ENCODE assay signal across 22 cellular contexts in the genomic region with DNA sequence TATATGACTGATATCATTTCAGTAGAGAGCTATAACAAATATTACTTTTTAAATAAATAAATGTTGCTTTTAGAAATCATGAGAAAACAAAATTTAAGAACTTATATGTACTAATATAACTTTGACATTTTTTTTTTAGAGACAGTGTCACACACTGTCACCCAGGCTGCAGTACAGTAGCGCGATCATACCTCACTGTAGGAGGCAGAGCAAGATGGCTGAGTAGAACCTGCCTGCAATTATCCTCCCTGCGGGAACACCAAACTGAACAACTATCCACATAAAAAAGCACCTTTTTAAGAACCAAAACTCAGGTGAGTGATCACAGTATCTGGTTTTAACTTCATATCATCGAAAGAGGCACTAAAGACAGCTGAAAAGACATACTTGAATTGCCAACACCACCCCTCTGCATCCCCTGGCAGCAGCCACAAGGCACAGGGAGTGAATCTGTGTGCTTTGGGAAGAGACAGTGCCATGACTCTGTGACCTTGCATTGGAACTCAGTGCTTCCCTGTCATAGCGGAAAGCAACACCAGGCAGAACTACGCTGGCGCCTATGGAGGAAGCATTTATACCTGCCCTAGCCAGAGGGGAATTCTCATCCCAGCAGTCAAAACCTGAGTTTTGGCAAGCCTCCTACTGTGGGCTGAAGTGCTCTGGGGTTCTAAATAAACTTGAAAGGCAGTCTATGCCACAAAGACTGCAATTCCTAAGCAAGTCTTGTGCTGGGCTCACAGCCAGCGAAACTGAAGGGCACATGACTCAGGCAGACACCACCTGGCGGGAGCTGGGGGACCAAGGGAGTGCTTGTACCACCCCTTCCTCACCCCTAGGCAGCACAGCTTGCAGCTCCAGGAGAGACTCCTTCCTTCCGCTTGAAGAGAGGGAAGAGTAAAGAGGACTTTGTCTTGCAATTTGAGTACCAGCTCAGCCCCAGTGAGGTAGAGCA.
DNase-seq lines count a peak whose midpoint lies in the region; ATAC-seq, FAIRE-seq and TF ChIP-seq lines count a peak whose summit lies in the region.
"Had no signal": no experiment of that assay in that cellular context is flagged by ENCODE, and none has a peak within 500 bp of the region (broad histone marks: within the 10 kb centered on the region; RNA-seq: fewer than 3 reads in every experiment).

No MANE protein-coding gene starts in this region.

- no peak overlapping the region for H3K56ac ChIP-seq in H1 (replicated peaks; ENCODE audit: insufficient read length, low read depth, low read length)

- TF ChIP-seq POLR2A in H1 (IDR thresholded peaks at IDR 0.05; ENCODE audit: control extremely low read depth in 1 of 2, low read depth in 2 of 2, low read length in 2 of 2) (no peak), H54 (IDR thresholded peaks at IDR 0.05; ENCODE audit: low read depth, low read length) (no peak)

- intact Hi-C loops in Right ventricle myocardium inferior (cut with DNase I), result no loop called here

- TF ChIP-seq CTCF in right atrium auricular region (IDR thresholded peaks at IDR 0.05) (no peak), H1 (IDR thresholded peaks at IDR 0.05; ENCODE audit: control extremely low read depth in 1 of 3, insufficient read depth in 1 of 3, low read depth in 1 of 3, low read length in 3 of 3) (peak in 2 of 3 experiments; percentile 1 to 5; a peak in 2 of 4 replicates)

- H3K79me1 ChIP-seq in H1 (ENCODE audit: low read depth, low read length), result no peaks in the 10 kb centered on the region

- H2BK12ac ChIP-seq in H1 (ENCODE audit: low read depth, low read length), result no peak overlapping the region

- H3K14ac ChIP-seq in H1 (ENCODE audit: insufficient read length), result no peak overlapping the region

- no peak for TF ChIP-seq EP300 in H1 (IDR thresholded peaks at IDR 0.05; ENCODE audit: borderline replicate concordance in 1 of 2, low read depth in 2 of 2, low read length in 2 of 2)

- H3K18ac ChIP-seq in H1 (ENCODE audit: extremely low read depth, low read length), result no peak overlapping the region

- H4K8ac ChIP-seq in H1 (ENCODE audit: extremely low read depth, insufficient read depth, low read length), result peak overlapping the region; percentile 71; the same call in 1 of the 2 replicates

- H3K4me1 ChIP-seq in right atrium auricular region (no peaks in the 10 kb centered on the region), H1 (replicated peaks in 1 of 4; ENCODE audit: control insufficient read depth in 3 of 4, insufficient read depth in 4 of 4, low read length in 3 of 4) (peaks cover 0 to 8% (median 3%) of the 10 kb centered on the region in 4 experiments; a peak in 4 of 7 replicates)
- H3K4me1 ChIP-seq: SJCRH30 had no signal

- H3K79me2 ChIP-seq in H1 (ENCODE audit: control insufficient read depth in 1 of 2, insufficient read depth in 2 of 2, low read length in 2 of 2), result no peaks in the 10 kb centered on the region

- H2BK20ac ChIP-seq in H1 (ENCODE audit: low read length), result no peak overlapping the region

- no peak overlapping the region; a peak in 1 of 4 replicates for H3K4me2 ChIP-seq in H1 (ENCODE audit: insufficient read depth in 1 of 2, low read depth in 2 of 2, low read length in 2 of 2)

- H2BK5ac ChIP-seq in H1 (ENCODE audit: low read depth, low read length), result 0 out of 2 replicates have a peak overlapping the region, but pooled peaks have one; percentile 25

- peak overlapping the region; percentile 74 for H2AFZ ChIP-seq in H1 (ENCODE audit: low read length)

- FAIRE-seq in H1 (lab: Jason Lieb, UNC) (no peak), H54 (lab: Jason Lieb, UNC) (no peak)
- FAIRE-seq: islet of Langerhans had no signal

- H4K91ac ChIP-seq in H1 (replicated peaks; ENCODE audit: insufficient read length, low read length), result no peak overlapping the region

- ATAC-seq in Right ventricle myocardium inferior, result peak; percentile 31
- no peak for ATAC-seq in GM21528 (IDR thresholded peaks at IDR 0.05; ENCODE audit: low FRiP score, unreplicated experiment)
- ATAC-seq: sciatic nerve; stimulated activated effector memory CD8-positive, alpha-beta T cell treated with anti-CD3 and anti-CD28 coated beads, Interleukin-12 subunit alpha, Interleukin-12 subunit beta, amount 100 ng/mL, for 72 hours had no signal

- no peak overlapping the region for H3K4ac ChIP-seq in H1 (replicated peaks; ENCODE audit: insufficient read length, low read depth, low read length)

- no peak overlapping the region for H4K5ac ChIP-seq in H1 (ENCODE audit: insufficient read length, low read depth, low read length)

- 83% methylated on average over 10 of the region's 10 CpGs; no CpG with 5 or more reads in 1 of the 2 experiments for WGBS in H1 (ENCODE audit: extremely low coverage in 1 of 2, insufficient coverage in 1 of 2, insufficient read length in 1 of 2, insufficient replicate concordance in 2 of 2, low coverage in 1 of 2, low lambda C conversion rate in 2 of 2, missing lambda C conversion rate in 1 of 2), 2 experiments

- no peaks in the 10 kb centered on the region for H3K27me3 ChIP-seq in right atrium auricular region
- peaks cover 0 to 2% (median under 1%) of the 10 kb centered on the region in 4 experiments; a peak in 2 of 7 replicates for H3K27me3 ChIP-seq in H1 (replicated peaks in 1 of 4; ENCODE audit: control insufficient read depth in 3 of 4, extremely low read depth in 1 of 4, insufficient read depth in 3 of 4, low read length in 3 of 4)
- H3K27me3 ChIP-seq: heart left ventricle, SJCRH30 had no signal

- H3K27ac ChIP-seq in right atrium auricular region (no peak overlapping the region), H1 (ENCODE audit: low read depth, low read length) (no peak overlapping the region; the same call in 1 of the 2 replicates)
- H3K27ac ChIP-seq: heart left ventricle, SJCRH30, thoracic aorta had no signal

- H3K4me3 ChIP-seq in right atrium auricular region, result no peak overlapping the region
- no peak overlapping the region for H3K4me3 ChIP-seq in H1 (ENCODE audit: extremely low read depth in 1 of 4, insufficient read depth in 2 of 4, low read depth in 3 of 4, low read length in 4 of 4)
- H3K4me3 ChIP-seq: heart left ventricle, SJCRH30, thoracic aorta had no signal

- no peak overlapping the region for H2AK5ac ChIP-seq in H1 (ENCODE audit: low read depth, low read length)

- no peaks in the 10 kb centered on the region for H3K23me2 ChIP-seq in H1 (ENCODE audit: low read depth, low read length)

- no peak overlapping the region for H2BK120ac ChIP-seq in H1 (replicated peaks; ENCODE audit: low read depth, low read length)

- H3K9ac ChIP-seq in H1 (replicated peaks in 1 of 4; ENCODE audit: extremely low read depth in 1 of 4, low read depth in 3 of 4, low read length in 3 of 4), result no peak overlapping the region

- no peak overlapping the region for H3K23ac ChIP-seq in H1 (ENCODE audit: insufficient read length)

- H2BK15ac ChIP-seq in H1 (ENCODE audit: low read length), result 0 out of 2 replicates have a peak overlapping the region, but pooled peaks have one; percentile 82

- CTCF ChIA-PET in H1 (lab: Charles Lee; ENCODE audit: partially characterized antibody), result interaction anchor here (0.7 to 6.9 kb wide), 8 partner anchors 8 to 442 kb away, joined by 3 to 27 read pairs (median 3); no protein-coding TSS in a partner anchor

- TF ChIP-seq RAD21 in H1 (IDR thresholded peaks at IDR 0.05 in 1 of 2, conservative IDR thresholded peaks at IDR 0.05 in 1 of 2; ENCODE audit: low read depth in 2 of 2, low read length in 2 of 2), result no peak

- H3K9me3 ChIP-seq in right atrium auricular region, result no peaks in the 10 kb centered on the region
- peaks cover 0 to 3% of the 10 kb centered on the region in 2 experiments; a peak in 1 of 4 replicates for H3K9me3 ChIP-seq in H1 (ENCODE audit: insufficient read depth in 2 of 2, low read depth in 1 of 2, low read length in 1 of 2)
- H3K9me3 ChIP-seq: SJCRH30, thoracic aorta had no signal

- POLR2A ChIA-PET in H1 (lab: Charles Lee; ENCODE audit: partially characterized antibody), result no interaction called here

- H4K20me1 ChIP-seq in H1 (replicated peaks in 1 of 2; ENCODE audit: control insufficient read depth in 1 of 2, insufficient read depth in 2 of 2, low read length in 2 of 2), result no peaks in the 10 kb centered on the region

- DNase-seq in Right ventricle myocardium inferior (ENCODE audit: missing footprints), result peak; percentile 56
- DNase-seq in right atrium auricular region (ENCODE audit: low spot score), result no peak
- peak; percentile 28 for DNase-seq in NCI-H2171 (lab: John Stamatoyannopoulos, UW)
- peak in 1 of 2 experiments; percentile 38 for DNase-seq in H1 (ENCODE audit: low read depth in 1 of 2, low spot score in 2 of 2)
- peak; percentile 8 for DNase-seq in putamen (ENCODE audit: low spot score)
- no peak for DNase-seq in H54 (ENCODE audit: insufficient read length, low spot score)
- DNase-seq in NCI-H2081 (lab: John Stamatoyannopoulos, UW), result no peak
- DNase-seq: activated CD4-positive, alpha-beta memory T cell treated with anti-CD3 and anti-CD28 coated beads for 36 hours; activated T-cell treated with anti-CD3 and anti-CD28 coated beads for 4 hours; amygdala; DMS153; heart left ventricle; Kasumi-1; naive B cell; NCI-H1417 treated with DMSO at 0.1 percent for 48 hours; NCI-H510A; SJCRH30 had no signal

- H3K36me3 ChIP-seq in right atrium auricular region, result no peaks in the 10 kb centered on the region
- H3K36me3 ChIP-seq in H1 (ENCODE audit: control insufficient read depth in 2 of 4, insufficient read depth in 4 of 4, low read length in 3 of 4), result no peaks in the 10 kb centered on the region
- H3K36me3 ChIP-seq: heart left ventricle, SJCRH30, thoracic aorta had no signal

TF ChIP-seq in H1, 55 proteins besides CTCF, POLR2A, EP300 and RAD21 (continues in another document):
- TF ChIP-seq GTF2F1 (IDR thresholded peaks at IDR 0.05; ENCODE audit: borderline replicate concordance, low read depth, low read length), result no peak
- TF ChIP-seq SAP30 (IDR thresholded peaks at IDR 0.05; ENCODE audit: insufficient read depth, insufficient replicate concordance, low read length), result no peak
- no peak for TF ChIP-seq YY1 (IDR thresholded peaks at IDR 0.05; ENCODE audit: low read depth, low read length)
- no peak for TF ChIP-seq ZNF274 (IDR thresholded peaks at IDR 0.05; ENCODE audit: borderline replicate concordance, extremely low read depth, low read length)
- TF ChIP-seq SIX5 (IDR thresholded peaks at IDR 0.05; ENCODE audit: low read depth, low read length), result no peak
- no peak for TF ChIP-seq CBX8 (IDR thresholded peaks at IDR 0.05; ENCODE audit: borderline replicate concordance, low read depth, low read length)
- TF ChIP-seq ASH2L (IDR thresholded peaks at IDR 0.05; ENCODE audit: low read length), result no peak
- TF ChIP-seq, protein P1, sequence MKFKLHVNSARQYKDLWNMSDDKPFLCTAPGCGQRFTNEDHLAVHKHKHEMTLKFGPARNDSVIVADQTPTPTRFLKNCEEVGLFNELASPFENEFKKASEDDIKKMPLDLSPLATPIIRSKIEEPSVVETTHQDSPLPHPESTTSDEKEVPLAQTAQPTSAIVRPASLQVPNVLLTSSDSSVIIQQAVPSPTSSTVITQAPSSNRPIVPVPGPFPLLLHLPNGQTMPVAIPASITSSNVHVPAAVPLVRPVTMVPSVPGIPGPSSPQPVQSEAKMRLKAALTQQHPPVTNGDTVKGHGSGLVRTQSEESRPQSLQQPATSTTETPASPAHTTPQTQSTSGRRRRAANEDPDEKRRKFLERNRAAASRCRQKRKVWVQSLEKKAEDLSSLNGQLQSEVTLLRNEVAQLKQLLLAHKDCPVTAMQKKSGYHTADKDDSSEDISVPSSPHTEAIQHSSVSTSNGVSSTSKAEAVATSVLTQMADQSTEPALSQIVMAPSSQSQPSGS (IDR thresholded peaks at IDR 0.05; ENCODE audit: low read length), result no peak

Comparison
In these comparisons a context has a peak if more than half of its experiments do, and no peak if none do; other contexts are left out.
1. DNase-seq: peak in Right ventricle myocardium inferior (single experiment), NCI-H2171 (single experiment) and putamen (single experiment); none in right atrium auricular region (single experiment), H54 (single experiment) and NCI-H2081 (0 of 2).
2. CTCF ChIP-seq: peak in H1 (2 of 3); none in right atrium auricular region (0 of 2).